ENCODE assay signal across 18 cellular contexts in genomic region chr6:158344534-158344933, GRCh38. TPM values are rescaled to one million over a fixed set of nuclear protein-coding genes. Genes with fewer than 3 reads are reported as not detected.
DNase-seq lines count a peak whose midpoint lies in the region; ATAC-seq and TF ChIP-seq lines count a peak whose summit lies in the region.
"Had no signal": no experiment of that assay in that cellular context is flagged by ENCODE, and none has a peak within 500 bp of the region (broad histone marks: within the 10 kb centered on the region; RNA-seq: fewer than 3 reads in every experiment).

No MANE protein-coding gene starts in this region.

- no peaks in the 10 kb centered on the region for H3K23me2 ChIP-seq in H9 (ENCODE audit: insufficient read length, low read depth, low read length, poor library complexity, severe bottlenecking)

- peaks cover 29 to 53% (median 41%) of the 10 kb centered on the region in 4 donors for H3K4me1 Mint-ChIP-seq in CD4-positive, CD25-positive, alpha-beta regulatory T cell
- H3K4me1 Mint-ChIP-seq in H9: peaks cover 49 to 50% of the 10 kb centered on the region in 2 experiments

- no peak overlapping the region for H2AK5ac ChIP-seq in H9 (ENCODE audit: insufficient read length, low read length)

- no peak overlapping the region for H3K4me3 Mint-ChIP-seq in CD4-positive, CD25-positive, alpha-beta regulatory T cell
- no peak overlapping the region for H3K4me3 Mint-ChIP-seq in H9

- peak in 1 of 3 donors; percentile 15 for DNase-seq in CD4-positive, CD25-positive, alpha-beta regulatory T cell
- DNase-seq in H9 (no peak), MG63 (no peak), prostate gland (ENCODE audit: low spot score) (no peak), caudate nucleus (lab: John Stamatoyannopoulos, UW) (no peak)
- DNase-seq: adrenal gland, HCEC 1CT, KG1, mucosa of descending colon, NCI-H1436, NCI-H446 treated with DMSO at 0.1 percent for 48 hours, OCI-M1, pancreas, SK-N-SH, thyroid gland had no signal

- TF ChIP-seq POLR2A in prostate gland (IDR thresholded peaks at IDR 0.05): no peak

- H3K36me3 Mint-ChIP-seq in CD4-positive, CD25-positive, alpha-beta regulatory T cell: peaks cover 42% of the 10 kb centered on the region
- peaks cover 38 to 60% (median 48%) of the 10 kb centered on the region in 3 experiments for H3K36me3 Mint-ChIP-seq in H9 (ENCODE audit: insufficient read depth in 1 of 3, low read depth in 3 of 3)

- H3K9me3 Mint-ChIP-seq in CD4-positive, CD25-positive, alpha-beta regulatory T cell: peaks cover 0 to 19% (median 6%) of the 10 kb centered on the region in 7 donors
- peaks cover 43 to 58% of the 10 kb centered on the region in 2 experiments for H3K9me3 Mint-ChIP-seq in H9

- ATAC-seq in CD4-positive, CD25-positive, alpha-beta regulatory T cell (ENCODE audit: low read depth in 2 of 2): no peak
- ATAC-seq in GM18520 (IDR thresholded peaks at IDR 0.05; ENCODE audit: unreplicated experiment) (peak; percentile 80), HG03439 (IDR thresholded peaks at IDR 0.05; ENCODE audit: unreplicated experiment) (peak; percentile 80), GM19035 (IDR thresholded peaks at IDR 0.05; ENCODE audit: unreplicated experiment) (no peak)
- ATAC-seq: mucosa of descending colon had no signal

- TF ChIP-seq CTCF in H9 (conservative IDR thresholded peaks at IDR 0.05): no peak
- no peak for TF ChIP-seq CTCF in prostate gland (IDR thresholded peaks at IDR 0.05)

- H4K91ac ChIP-seq in H9 (ENCODE audit: insufficient read length, low read depth, low read length): no peak overlapping the region

- no peak overlapping the region for H3T11ph ChIP-seq in H9 (ENCODE audit: low read length)

- H3K4me2 ChIP-seq in H9 (ENCODE audit: insufficient read depth, insufficient read length, low read length): no peak overlapping the region
- H3K4me2 ChIP-seq: SK-N-SH had no signal

- no peaks in the 10 kb centered on the region for H4K20me1 ChIP-seq in H9 (ENCODE audit: control insufficient read depth, insufficient read depth, insufficient read length)

- no peak overlapping the region for H2BK15ac ChIP-seq in H9 (ENCODE audit: low read depth, low read length)

- no peaks in the 10 kb centered on the region for H3K27me3 ChIP-seq in CD4-positive, CD25-positive, alpha-beta regulatory T cell (ENCODE audit: control insufficient read depth, insufficient read depth, low read length)
- H3K27me3 ChIP-seq in H9 (ENCODE audit: insufficient read depth, low read length) (no peaks in the 10 kb centered on the region), MG63 (no peaks in the 10 kb centered on the region), prostate gland (replicated peaks; ENCODE audit: insufficient read depth) (no peaks in the 10 kb centered on the region)
- H3K27me3 ChIP-seq: adrenal gland, pancreas, thyroid gland had no signal

- H3K27ac ChIP-seq in CD4-positive, CD25-positive, alpha-beta regulatory T cell (ENCODE audit: insufficient read depth, low read length, poor library complexity, severe bottlenecking): no peak overlapping the region
- H3K27ac ChIP-seq in H9 (ENCODE audit: insufficient read length, low read depth, low read length) (no peak overlapping the region), prostate gland (no peak overlapping the region), caudate nucleus (ENCODE audit: low read depth, low read length) (no peak overlapping the region)
- H3K27ac ChIP-seq: adrenal gland had no signal

- WGBS in H9 (ENCODE audit: extremely low coverage, insufficient read length, low lambda C conversion rate): no CpG with 5 or more reads among the region's 4 CpGs
- WGBS in prostate gland: 92% methylated on average over 4 of the region's 4 CpGs

- H3K79me2 ChIP-seq in H9 (ENCODE audit: insufficient read depth, low read length): peaks cover 3% of the 10 kb centered on the region; the same call in 1 of the 2 replicates

- H2BK12ac ChIP-seq in H9 (ENCODE audit: insufficient read length, low read depth, low read length): no peak overlapping the region

- no peak overlapping the region for H3K9ac ChIP-seq in H9 (ENCODE audit: extremely low read depth, insufficient read length, low read length)
- H3K9ac ChIP-seq: SK-N-SH had no signal

- H3K4ac ChIP-seq in H9 (ENCODE audit: low read depth, low read length): no peak overlapping the region

- intact Hi-C loops in prostate gland (cut with DNase I): no loop called here

- H3K27ac Mint-ChIP-seq in CD4-positive, CD25-positive, alpha-beta regulatory T cell: peak overlapping the region in 2 of 3 donors; percentile 15 to 43
- H3K27ac Mint-ChIP-seq in H9: peak overlapping the region; percentile 6 to 92 (median 50); a peak in 4 of 7 replicates

- H2BK120ac ChIP-seq in H9 (ENCODE audit: low read depth, low read length, poor library complexity, severe bottlenecking): no peak overlapping the region

- H3K4me3 ChIP-seq in CD4-positive, CD25-positive, alpha-beta regulatory T cell (ENCODE audit: low read depth, low read length): no peak overlapping the region
- H3K4me3 ChIP-seq in MG63: no peak overlapping the region
- no peak overlapping the region for H3K4me3 ChIP-seq in prostate gland
- H3K4me3 ChIP-seq: adrenal gland, mucosa of descending colon, pancreas, thyroid gland had no signal

- H4K8ac ChIP-seq in H9 (replicated peaks; ENCODE audit: insufficient read length, low read depth, low read length): no peak overlapping the region

- H3K36me3 ChIP-seq in CD4-positive, CD25-positive, alpha-beta regulatory T cell (ENCODE audit: control insufficient read depth, insufficient read depth, low read length): peaks cover 5% of the 10 kb centered on the region
- H3K36me3 ChIP-seq in MG63: no peaks in the 10 kb centered on the region
- H3K36me3 ChIP-seq in prostate gland: no peaks in the 10 kb centered on the region
- H3K36me3 ChIP-seq: adrenal gland, pancreas, thyroid gland had no signal

- H2BK20ac ChIP-seq in H9 (ENCODE audit: low read depth, low read length, poor library complexity, severe bottlenecking): no peak overlapping the region

- H2BK5ac ChIP-seq in H9 (ENCODE audit: insufficient read length, low read length): no peak overlapping the region

- no peak overlapping the region for H3K18ac ChIP-seq in H9 (ENCODE audit: insufficient read length, low read depth, low read length)

- H3K9me3 ChIP-seq in CD4-positive, CD25-positive, alpha-beta regulatory T cell (ENCODE audit: control insufficient read depth in 2 of 2, low read length in 2 of 2): peaks cover 4 to 10% of the 10 kb centered on the region in 2 experiments
- peaks cover 7% of the 10 kb centered on the region for H3K9me3 ChIP-seq in H9 (ENCODE audit: control insufficient read depth, low read depth, low read length)
- H3K9me3 ChIP-seq in MG63: peaks cover 3% of the 10 kb centered on the region; the same call in 1 of the 2 replicates
- H3K9me3 ChIP-seq in prostate gland: no peaks in the 10 kb centered on the region
- H3K9me3 ChIP-seq: adrenal gland, pancreas, thyroid gland had no signal

- no peak overlapping the region for H2AFZ ChIP-seq in H9 (ENCODE audit: low read length)

- no peaks in the 10 kb centered on the region for H3K4me1 ChIP-seq in CD4-positive, CD25-positive, alpha-beta regulatory T cell (ENCODE audit: control insufficient read depth, insufficient read depth, low read length, poor library complexity, severe bottlenecking)
- H3K4me1 ChIP-seq in H9 (ENCODE audit: insufficient read depth, low read length): peaks cover 10% of the 10 kb centered on the region; the same call in 1 of the 2 replicates
- H3K4me1 ChIP-seq in prostate gland (replicated peaks): no peaks in the 10 kb centered on the region
- H3K4me1 ChIP-seq: adrenal gland, pancreas had no signal

- no peak overlapping the region for H3K14ac ChIP-seq in H9 (ENCODE audit: insufficient read depth, low read length)

- no peak overlapping the region for H4K5ac ChIP-seq in H9 (ENCODE audit: insufficient read length, low read depth, low read length)

- no peaks in the 10 kb centered on the region for H3K27me3 Mint-ChIP-seq in CD4-positive, CD25-positive, alpha-beta regulatory T cell
- no peaks in the 10 kb centered on the region; the same call in 1 of the 2 replicates for H3K27me3 Mint-ChIP-seq in H9 (ENCODE audit: low read depth)

- H3K79me1 ChIP-seq in H9 (ENCODE audit: insufficient read depth, low read depth, low read length, poor library complexity, severe bottlenecking): no peaks in the 10 kb centered on the region

- no peak overlapping the region for H3K23ac ChIP-seq in H9 (ENCODE audit: insufficient read length, low read depth, low read length)

- no peak overlapping the region for H3K56ac ChIP-seq in H9 (ENCODE audit: insufficient read length, low read depth, low read length)

RNA-seq across cellular contexts. Expression of gene TULP4, which starts 32.3 kb away (rescaled TPM):
- total RNA-seq in CD4-positive, CD25-positive, alpha-beta regulatory T cell: 158 TPM
- 10 to 100 TPM; 43.3 to 57.8 (median 54.7) TPM for polyA plus RNA-seq in CD4-positive, CD25-positive, alpha-beta regulatory T cell
- total RNA-seq in H9 (2021): 61.5 and 64.6 TPM in 2 replicates
- total RNA-seq in MG63 (2014; rRNA removed; shearing (Covaris generic); ENCODE audit: low replicate concordance): 10.4 and 19.1 TPM in 2 replicates
- total RNA-seq in prostate gland: 100 to 1,000 TPM; 111 to 119 TPM

Comparison
In these comparisons a context has a peak if more than half of its experiments do, and no peak if none do; other contexts are left out.
1. ATAC-seq: peak in GM18520 (single experiment) and HG03439 (single experiment); none in CD4-positive, CD25-positive, alpha-beta regulatory T cell (0 of 2) and GM19035 (single experiment).